Comparison of ENCODE assay signal across 29 cellular contexts in genomic region chr13:37934339-37935191, GRCh38.
A peak's percentile ranks its signal among the peaks of the same experiment; 100 is the strongest.
DNase-seq lines count a peak whose midpoint lies in the region; ATAC-seq, FAIRE-seq and TF ChIP-seq lines count a peak whose summit lies in the region.
"Had no signal": no experiment of that assay in that cellular context is flagged by ENCODE, and none has a peak within 500 bp of the region (broad histone marks: within the 10 kb centered on the region; RNA-seq: fewer than 3 reads in every experiment).

No MANE protein-coding gene starts in this region.

- H2AFZ ChIP-seq in IMR-90 (replicated peaks; ENCODE audit: low read length, poor library complexity): no peak overlapping the region

- no peaks in the 10 kb centered on the region for H3K4me1 ChIP-seq in IMR-90 (ENCODE audit: control insufficient read depth, insufficient read depth, low read length)
- H3K4me1 ChIP-seq in kidney (ENCODE audit: control insufficient read depth in 1 of 2, insufficient read depth in 1 of 2, low read depth in 1 of 2, low read length in 2 of 2): no peaks in the 10 kb centered on the region
- no peaks in the 10 kb centered on the region for H3K4me1 ChIP-seq in lower lobe of right lung
- H3K4me1 ChIP-seq: Caco-2, right lobe of liver, tibial nerve had no signal

- no peak overlapping the region for H4K91ac ChIP-seq in IMR-90 (ENCODE audit: insufficient read depth, low read depth, low read length)

- H2BK15ac ChIP-seq in IMR-90 (ENCODE audit: low read depth, low read length): no peak overlapping the region

- TF ChIP-seq POLR2A in IMR-90 (IDR thresholded peaks at IDR 0.05; ENCODE audit: low read depth, low read length): no peak

- H3K36me3 ChIP-seq in IMR-90 (ENCODE audit: control insufficient read depth, insufficient read depth, low read length) (no peaks in the 10 kb centered on the region), kidney (ENCODE audit: control insufficient read depth in 1 of 2, insufficient read depth in 2 of 2, low read length in 2 of 2) (no peaks in the 10 kb centered on the region), lower lobe of right lung (no peaks in the 10 kb centered on the region)
- H3K36me3 ChIP-seq: right lobe of liver, tibial nerve had no signal

- POLR2A ChIA-PET in IMR-90 (lab: Charles Lee; ENCODE audit: unreplicated experiment): no interaction called here

- H3K27me3 Mint-ChIP-seq in stimulated activated memory B cell treated with anti-CD40 and anti-IgM and Interleukin-4, amounts not matched to agents 10 μg/mL and 1 μg/mL and 100 μg/mL, for 72 hours: peaks cover 8% of the 10 kb centered on the region
- H3K27me3 Mint-ChIP-seq: dendritic cell treated with granulocyte-macrophage colony-stimulating factor and Interleukin-4, amounts not matched to agents 40 ng/mL and 50 ng/mL, for 4 days; T-helper 17 cell had no signal

- no peaks in the 10 kb centered on the region for H3K4me1 Mint-ChIP-seq in stimulated activated memory B cell treated with anti-CD40 and anti-IgM and Interleukin-4, amounts not matched to agents 10 μg/mL and 1 μg/mL and 100 μg/mL, for 72 hours
- H3K4me1 Mint-ChIP-seq: T-helper 17 cell had no signal

- no peaks in the 10 kb centered on the region for H3K79me1 ChIP-seq in IMR-90 (ENCODE audit: low read depth in 1 of 2, low read length in 2 of 2)

- DNase-seq in DMS53 treated with DMSO at 0.1 percent for 48 hours (lab: John Stamatoyannopoulos, UW; ENCODE audit: unreplicated experiment) (peak; percentile 50), IMR-90 (no peak), Right ventricle myocardium superior (peak; percentile 64), kidney (no peak), lower lobe of right lung (no peak)
- DNase-seq: activated CD4-positive, alpha-beta T cell treated with anti-CD3 and anti-CD28 coated beads, Interleukin-2, amount 50 U/mL, for 48 hours; activated naive CD4-positive, alpha-beta T cell; activated T-cell treated with anti-CD3 and anti-CD28 coated beads, Interleukin-2, amount 50 U/mL, for 48 hours; C1 segment of cervical spinal cord; Caco-2; DND-41; Kasumi-1; mesenchymal stem cell; MV-4-11; NCI-H1694; NCI-H2171; NCI-H510A; right lobe of liver; stimulated activated CD4-positive, alpha-beta T cell treated with anti-CD3 and anti-CD28 coated beads, Interleukin-12 subunit alpha, Interleukin-12 subunit beta, amount 100 ng/mL, for 4 hours; stimulated activated CD4-positive, alpha-beta T cell treated with anti-CD3 and anti-CD28 coated beads, Interleukin-4, amount 100 ng/mL, for 1 hour; T-helper 17 cell had no signal

- intact Hi-C loops in IMR-90 (cut with micrococcal nuclease): no loop called here
- intact Hi-C loops in Right ventricle myocardium superior (cut with DNase I): no loop called here
- intact Hi-C loops in kidney (cut with DNase I): no loop called here
- intact Hi-C loops in lower lobe of right lung (cut with DNase I): no loop called here

- H4K20me1 ChIP-seq in IMR-90 (ENCODE audit: insufficient read depth, low read length): no peaks in the 10 kb centered on the region

- TF ChIP-seq CTCF in IMR-90 (conservative IDR thresholded peaks at IDR 0.05; ENCODE audit: low read depth, low read length) (no peak), kidney (IDR thresholded peaks at IDR 0.05; ENCODE audit: borderline replicate concordance, extremely low read depth, insufficient read depth) (no peak), lower lobe of right lung (IDR thresholded peaks at IDR 0.05) (no peak)

- no peak overlapping the region for H3K27ac ChIP-seq in IMR-90 (ENCODE audit: insufficient read depth, low read length)
- H3K27ac ChIP-seq in kidney (ENCODE audit: low read depth in 2 of 2, low read length in 2 of 2): no peak overlapping the region
- H3K27ac ChIP-seq in lower lobe of right lung: no peak overlapping the region
- H3K27ac ChIP-seq: right lobe of liver, RWPE1, tibial nerve had no signal

- H3K9me3 ChIP-seq in IMR-90 (ENCODE audit: control insufficient read depth, insufficient read depth, low read length) (no peaks in the 10 kb centered on the region), kidney (ENCODE audit: control insufficient read depth in 1 of 2, low read length in 2 of 2) (no peaks in the 10 kb centered on the region), lower lobe of right lung (no peaks in the 10 kb centered on the region)
- H3K9me3 ChIP-seq: right lobe of liver, tibial nerve had no signal

- TF ChIP-seq RAD21 in IMR-90 (IDR thresholded peaks at IDR 0.05; ENCODE audit: low read length): no peak

- no peak overlapping the region for H3K14ac ChIP-seq in IMR-90 (replicated peaks; ENCODE audit: low read depth, low read length)

- no TSS peak for BruUV-seq in IMR-90 (replicated peaks; lab: Mats Ljungman, UMichigan)

- FAIRE-seq in kidney (lab: Jason Lieb, UNC): no peak
- FAIRE-seq: TTC549 had no signal

- H4K8ac ChIP-seq in IMR-90 (ENCODE audit: low read depth in 2 of 2, low read length in 2 of 2): no peak overlapping the region

- H4K5ac ChIP-seq in IMR-90 (ENCODE audit: low read depth, low read length): no peak overlapping the region

- ATAC-seq in IMR-90 (ENCODE audit: low read depth) (no peak), Right ventricle myocardium superior (ENCODE audit: poor library complexity) (peak; percentile 90), lower lobe of right lung (no peak), HG02763 (IDR thresholded peaks at IDR 0.05; ENCODE audit: unreplicated experiment) (no peak)
- no peak for ATAC-seq in stimulated activated memory B cell treated with anti-CD40 and anti-IgM and Interleukin-4, amounts not matched to agents 10 μg/mL and 1 μg/mL and 100 μg/mL, for 72 hours
- ATAC-seq: activated CD4-positive, CD25-positive, alpha-beta regulatory T cell treated with anti-CD3 and anti-CD28 coated beads, Interleukin-2, amount 50 U/mL, for 24 hours; right lobe of liver; SK-N-SH treated with all-trans-retinoic acid at 6 μM for 48 hours; T-helper 17 cell had no signal

- H2AK9ac ChIP-seq in IMR-90 (replicated peaks; ENCODE audit: low read depth, low read length, poor library complexity): peak overlapping the region; percentile 6

- no peak overlapping the region for H2BK5ac ChIP-seq in IMR-90 (ENCODE audit: low read depth, low read length, poor library complexity, severe bottlenecking)

- no peak overlapping the region for H3K4me2 ChIP-seq in IMR-90 (ENCODE audit: low read depth, low read length)

- H3K9me3 Mint-ChIP-seq in stimulated activated memory B cell treated with anti-CD40 and anti-IgM and Interleukin-4, amounts not matched to agents 10 μg/mL and 1 μg/mL and 100 μg/mL, for 72 hours: no peaks in the 10 kb centered on the region

- no peaks in the 10 kb centered on the region for H3K36me3 Mint-ChIP-seq in stimulated activated memory B cell treated with anti-CD40 and anti-IgM and Interleukin-4, amounts not matched to agents 10 μg/mL and 1 μg/mL and 100 μg/mL, for 72 hours

- dilution Hi-C loops in IMR-90 (cut with HindIII; ENCODE audit: low sequenced_read_pairs, unreplicated experiment): no loop called here

- H2BK20ac ChIP-seq in IMR-90 (ENCODE audit: low read depth, low read length): no peak overlapping the region

- no peaks in the 10 kb centered on the region for H3K9me1 ChIP-seq in IMR-90 (ENCODE audit: insufficient read depth, low read length)

- H3K18ac ChIP-seq in IMR-90 (ENCODE audit: low read depth, low read length): no peak overlapping the region

- in situ Hi-C loops in IMR-90 (cut with MboI; ENCODE audit: low sequenced_read_pairs): no loop called here

- H3K56ac ChIP-seq in IMR-90 (ENCODE audit: extremely low read depth, insufficient read depth, low read length): no peak overlapping the region

- no peak overlapping the region for H3K4me3 Mint-ChIP-seq in stimulated activated memory B cell treated with anti-CD40 and anti-IgM and Interleukin-4, amounts not matched to agents 10 μg/mL and 1 μg/mL and 100 μg/mL, for 72 hours
- H3K4me3 Mint-ChIP-seq: dendritic cell treated with granulocyte-macrophage colony-stimulating factor and Interleukin-4, amounts not matched to agents 40 ng/mL and 50 ng/mL, for 4 days; T-helper 17 cell had no signal

- H3K4me3 ChIP-seq in IMR-90 (ENCODE audit: insufficient read depth, low read depth, low read length): no peak overlapping the region
- H3K4me3 ChIP-seq in kidney (ENCODE audit: low read length in 2 of 2): peak overlapping the region; percentile 46 to 55
- H3K4me3 ChIP-seq in lower lobe of right lung: no peak overlapping the region
- H3K4me3 ChIP-seq: right lobe of liver, tibial nerve had no signal

- no peak overlapping the region for H3K27ac Mint-ChIP-seq in stimulated activated memory B cell treated with anti-CD40 and anti-IgM and Interleukin-4, amounts not matched to agents 10 μg/mL and 1 μg/mL and 100 μg/mL, for 72 hours
- H3K27ac Mint-ChIP-seq: dendritic cell treated with granulocyte-macrophage colony-stimulating factor and Interleukin-4, amounts not matched to agents 40 ng/mL and 50 ng/mL, for 4 days; T-helper 17 cell had no signal

- CTCF ChIA-PET in IMR-90 (lab: Yijun Ruan, JAX): interaction anchor here (0.7 kb wide), 1 partner anchor 433 kb away, joined by 3 read pairs; no protein-coding TSS in a partner anchor

- no peak overlapping the region for H2AK5ac ChIP-seq in IMR-90 (ENCODE audit: low read depth, low read length)

- H2BK120ac ChIP-seq in IMR-90 (ENCODE audit: low read depth, low read length): no peak overlapping the region

- no CpG with 5 or more reads among the region's 25 CpGs for WGBS in IMR-90 (ENCODE audit: extremely low coverage in 2 of 2, insufficient read length in 1 of 2), 2 experiments

- no peak overlapping the region for H3K23ac ChIP-seq in IMR-90 (ENCODE audit: low read depth, low read length)

- H3K27me3 ChIP-seq in IMR-90 (ENCODE audit: control insufficient read depth, insufficient read depth, low read length) (peaks cover 7% of the 10 kb centered on the region; the same call in 1 of the 2 replicates), lower lobe of right lung (ENCODE audit: low read depth) (no peaks in the 10 kb centered on the region)
- H3K27me3 ChIP-seq: right lobe of liver, tibial nerve had no signal

- no peak overlapping the region for H3K4ac ChIP-seq in IMR-90 (ENCODE audit: low read depth, low read length)

- no peak overlapping the region for H3K9ac ChIP-seq in IMR-90 (ENCODE audit: low read depth, low read length)
- no peak overlapping the region for H3K9ac ChIP-seq in kidney (ENCODE audit: low read length in 2 of 2)

TF ChIP-seq in IMR-90, 13 proteins besides CTCF, POLR2A, EP300 and RAD21 (continues in another document):
- TF ChIP-seq CHD1 (IDR thresholded peaks at IDR 0.05; ENCODE audit: low read depth, low read length) (no peak), MAFK (IDR thresholded peaks at IDR 0.05; ENCODE audit: low read depth, low read length) (no peak), RCOR1 (IDR thresholded peaks at IDR 0.05; ENCODE audit: insufficient replicate concordance, low read length) (no peak), RFX5 (IDR thresholded peaks at IDR 0.05; ENCODE audit: low read depth, low read length) (no peak), USF2 (IDR thresholded peaks at IDR 0.05; ENCODE audit: low read depth, low read length) (no peak)

Comparison
In these comparisons a context has a peak if more than half of its experiments do, and no peak if none do; other contexts are left out.
1. DNase-seq: peak in DMS53 treated with DMSO at 0.1 percent for 48 hours (single experiment) and Right ventricle myocardium superior (single experiment); none in IMR-90 (single experiment), kidney (single experiment) and lower lobe of right lung (single experiment).
2. H3K4me3 ChIP-seq: peak in kidney (2 of 2); none in IMR-90 (single experiment) and lower lobe of right lung (single experiment).